30 cellular contexts compared by ENCODE assay signal in genomic region chr7:36884863-36885262, GRCh38.
"Had no signal": no experiment of that assay in that cellular context is flagged by ENCODE, and none has a peak within 500 bp of the region (broad histone marks: within the 10 kb centered on the region; RNA-seq: fewer than 3 reads in every experiment).

No MANE protein-coding gene starts in this region.

- DNase-seq: activated CD4-positive, alpha-beta memory T cell treated with anti-CD3 and anti-CD28 coated beads, Interleukin-2, amount 10 ng/mL, durations not matched to agents 7 days and 5 days; activated CD4-positive, alpha-beta T cell treated with anti-CD3 and anti-CD28 coated beads for 1 hour; activated CD4-positive, alpha-beta T cell treated with anti-CD3 and anti-CD28 coated beads, Interleukin-2, amount 10 ng/mL, durations not matched to agents 7 days and 5 days; activated CD8-positive, alpha-beta memory T cell treated with anti-CD3 and anti-CD28 coated beads, Interleukin-2, amount 10 ng/mL, durations not matched to agents 7 days and 5 days; activated naive CD8-positive, alpha-beta T cell treated with anti-CD3 and anti-CD28 coated beads, Interleukin-2, amount 50 U/mL, for 24 hours; activated T-cell treated with anti-CD3 and anti-CD28 coated beads, Interleukin-2, amount 50 U/mL, for 48 hours; amygdala; central memory CD4-positive, alpha-beta T cell; dermis blood vessel endothelial cell; effector CD8-positive, alpha-beta T cell; esophagus squamous epithelium; islet precursor cell; left cardiac atrium; left ventricle myocardium superior; naive thymus-derived CD4-positive, alpha-beta T cell; ovary; right lobe of liver; stimulated activated CD4-positive, alpha-beta T cell treated with anti-CD3 and anti-CD28 coated beads, Interleukin-2, amount 100 ng/mL, for 48 hours; stimulated activated naive CD4-positive, alpha-beta T cell treated with Interleukin-2 at 50 U/mL for 16 hours; T-helper 9 cell; trophoblast cell; WERI-Rb-1 had no signal

- H3K27ac Mint-ChIP-seq: activated CD4-positive, alpha-beta memory T cell treated with anti-CD3 and anti-CD28 coated beads, Interleukin-2, amount 10 ng/mL, durations not matched to agents 7 days and 5 days; activated CD4-positive, alpha-beta T cell treated with anti-CD3 and anti-CD28 coated beads, Interleukin-2, amount 10 ng/mL, durations not matched to agents 7 days and 5 days; activated CD8-positive, alpha-beta memory T cell treated with anti-CD3 and anti-CD28 coated beads, Interleukin-2, amount 10 ng/mL, durations not matched to agents 7 days and 5 days; activated naive CD4-positive, alpha-beta T cell treated with anti-CD3 and anti-CD28 coated beads, Interleukin-2, amount 50 U/mL, for 24 hours; activated naive CD8-positive, alpha-beta T cell treated with anti-CD3 and anti-CD28 coated beads, Interleukin-2, amount 50 U/mL, for 24 hours; activated T-helper 2 cell treated with anti-CD3 and anti-CD28 coated beads, Interferon-gamma antibody, Interleukin-2, Interleukin-4, amounts not matched to agents 10 μg/mL and 5 μg/mL and 100 μg/mL, durations not matched to agents 14 hours and 24 hours and 36 hours; progenitor cell of endocrine pancreas; T-helper 1 cell treated with Interleukin-12 subunit alpha and Interleukin-12 subunit beta and Interleukin-4 antibody, amounts not matched to agents 30 μg/mL and 1 μg/mL, for 36 hours had no signal

- H3K4me1 Mint-ChIP-seq: activated CD4-positive, alpha-beta T cell treated with anti-CD3 and anti-CD28 coated beads, Interleukin-2, amount 10 ng/mL, durations not matched to agents 7 days and 5 days; activated CD8-positive, alpha-beta memory T cell treated with anti-CD3 and anti-CD28 coated beads, Interleukin-2, amount 10 ng/mL, durations not matched to agents 7 days and 5 days; activated naive CD4-positive, alpha-beta T cell treated with anti-CD3 and anti-CD28 coated beads, Interleukin-2, amount 50 U/mL, for 24 hours; activated naive CD8-positive, alpha-beta T cell treated with anti-CD3 and anti-CD28 coated beads, Interleukin-2, amount 50 U/mL, for 24 hours had no signal

- H3K27ac ChIP-seq: breast epithelium, epithelial cell of prostate, esophagus squamous epithelium, hepatocyte, ovary, right lobe of liver, thoracic aorta, WERI-Rb-1 had no signal

- H3K4me3 Mint-ChIP-seq: activated CD4-positive, alpha-beta memory T cell treated with anti-CD3 and anti-CD28 coated beads, Interleukin-2, amount 10 ng/mL, durations not matched to agents 7 days and 5 days; activated CD4-positive, alpha-beta T cell treated with anti-CD3 and anti-CD28 coated beads, Interleukin-2, amount 10 ng/mL, durations not matched to agents 7 days and 5 days; activated CD8-positive, alpha-beta memory T cell treated with anti-CD3 and anti-CD28 coated beads, Interleukin-2, amount 10 ng/mL, durations not matched to agents 7 days and 5 days; activated naive CD4-positive, alpha-beta T cell treated with anti-CD3 and anti-CD28 coated beads, Interleukin-2, amount 50 U/mL, for 24 hours; activated naive CD8-positive, alpha-beta T cell treated with anti-CD3 and anti-CD28 coated beads, Interleukin-2, amount 50 U/mL, for 24 hours; naive thymus-derived CD4-positive, alpha-beta T cell; T-helper 1 cell treated with Interleukin-12 subunit alpha and Interleukin-12 subunit beta and Interleukin-4 antibody, amounts not matched to agents 30 μg/mL and 1 μg/mL, for 36 hours had no signal

- H3K9me3 Mint-ChIP-seq: activated CD4-positive, alpha-beta memory T cell treated with anti-CD3 and anti-CD28 coated beads, Interleukin-2, amount 10 ng/mL, durations not matched to agents 7 days and 5 days; activated CD4-positive, alpha-beta T cell treated with anti-CD3 and anti-CD28 coated beads, Interleukin-2, amount 10 ng/mL, durations not matched to agents 7 days and 5 days; activated naive CD4-positive, alpha-beta T cell treated with anti-CD3 and anti-CD28 coated beads, Interleukin-2, amount 50 U/mL, for 24 hours; activated naive CD8-positive, alpha-beta T cell treated with anti-CD3 and anti-CD28 coated beads, Interleukin-2, amount 50 U/mL, for 24 hours; activated T-helper 2 cell treated with anti-CD3 and anti-CD28 coated beads, Interferon-gamma antibody, Interleukin-2, Interleukin-4, amounts not matched to agents 10 μg/mL and 5 μg/mL and 100 μg/mL, durations not matched to agents 14 hours and 24 hours and 36 hours had no signal

- ATAC-seq: activated CD8-positive, alpha-beta memory T cell treated with anti-CD3 and anti-CD28 coated beads, Interleukin-2, amount 10 ng/mL, durations not matched to agents 7 days and 5 days; activated naive CD8-positive, alpha-beta T cell treated with anti-CD3 and anti-CD28 coated beads, Interleukin-2, amount 50 U/mL, for 24 hours; left cardiac atrium; left ventricle myocardium superior; naive thymus-derived CD4-positive, alpha-beta T cell; right lobe of liver had no signal

- H3K27me3 ChIP-seq: breast epithelium, esophagus squamous epithelium, hepatocyte, ovary, right lobe of liver had no signal

- H3K27me3 Mint-ChIP-seq: activated CD4-positive, alpha-beta memory T cell treated with anti-CD3 and anti-CD28 coated beads, Interleukin-2, amount 10 ng/mL, durations not matched to agents 7 days and 5 days; activated CD4-positive, alpha-beta T cell treated with anti-CD3 and anti-CD28 coated beads, Interleukin-2, amount 10 ng/mL, durations not matched to agents 7 days and 5 days; activated CD8-positive, alpha-beta memory T cell treated with anti-CD3 and anti-CD28 coated beads, Interleukin-2, amount 10 ng/mL, durations not matched to agents 7 days and 5 days; activated naive CD4-positive, alpha-beta T cell treated with anti-CD3 and anti-CD28 coated beads, Interleukin-2, amount 50 U/mL, for 24 hours; activated naive CD8-positive, alpha-beta T cell treated with anti-CD3 and anti-CD28 coated beads, Interleukin-2, amount 50 U/mL, for 24 hours; naive thymus-derived CD4-positive, alpha-beta T cell; progenitor cell of endocrine pancreas had no signal

- H3K9me3 ChIP-seq: breast epithelium, esophagus squamous epithelium, ovary, right lobe of liver, thoracic aorta had no signal
